In genomic region chr9:13555516-13555915, GRCh38 we compare ENCODE assay signal across 20 cellular contexts.
"Had no signal": no experiment of that assay in that cellular context is flagged by ENCODE, and none has a peak within 500 bp of the region (broad histone marks: within the 10 kb centered on the region; RNA-seq: fewer than 3 reads in every experiment).

No MANE protein-coding gene starts in this region.

- DNase-seq: activated CD4-positive, alpha-beta T cell treated with anti-CD3 and anti-CD28 coated beads, Interleukin-2, amount 50 U/mL, for 1 hour; activated CD8-positive, alpha-beta memory T cell treated with anti-CD3 and anti-CD28 coated beads, Interleukin-2, amount 50 U/mL, for 4 hours; activated naive CD4-positive, alpha-beta T cell treated with anti-CD3 and anti-CD28 coated beads for 36 hours; activated T-cell treated with anti-CD3 and anti-CD28 coated beads, Interleukin-2, amount 50 U/mL, for 4 hours; central memory CD4-positive, alpha-beta T cell; mesendoderm; naive thymus-derived CD8-positive, alpha-beta T cell; ovary; right lobe of liver; small intestine; stimulated activated CD4-positive, alpha-beta T cell treated with anti-CD3 and anti-CD28 coated beads, Interleukin-15, amount 100 ng/mL, for 24 hours; stimulated activated CD4-positive, alpha-beta T cell treated with anti-CD3 and anti-CD28 coated beads, Interleukin-4, amount 100 ng/mL, for 1 hour; stomach; T1000; testis had no signal

- H3K4me3 ChIP-seq: esophagus muscularis mucosa, ovary, right lobe of liver, stomach, testis had no signal

- H3K9me3 ChIP-seq: ovary, right lobe of liver, stomach, testis had no signal

- ATAC-seq: activated CD4-positive, CD25-positive, alpha-beta regulatory T cell treated with anti-CD3 and anti-CD28 coated beads, Interleukin-2, amount 50 U/mL, for 24 hours; activated T-cell treated with anti-CD3 and anti-CD28 coated beads, Interleukin-2, amount 50 U/mL, for 4 hours; naive thymus-derived CD8-positive, alpha-beta T cell; stimulated activated effector memory CD8-positive, alpha-beta T cell treated with anti-CD3 and anti-CD28 coated beads, Interleukin-12 subunit alpha, Interleukin-12 subunit beta, amount 100 ng/mL, for 72 hours had no signal

- H3K4me3 Mint-ChIP-seq: activated naive CD4-positive, alpha-beta T cell treated with anti-CD3 and anti-CD28 coated beads for 36 hours; activated T-cell treated with anti-CD3 and anti-CD28 coated beads, Interleukin-2, amount 50 U/mL, for 4 hours; brain; naive thymus-derived CD8-positive, alpha-beta T cell; stimulated activated effector memory CD8-positive, alpha-beta T cell treated with anti-CD3 and anti-CD28 coated beads, Interleukin-12 subunit alpha, Interleukin-12 subunit beta, amount 100 ng/mL, for 72 hours; type B pancreatic cell had no signal

- H3K4me1 Mint-ChIP-seq: naive thymus-derived CD8-positive, alpha-beta T cell; stimulated activated effector memory CD8-positive, alpha-beta T cell treated with anti-CD3 and anti-CD28 coated beads, Interleukin-12 subunit alpha, Interleukin-12 subunit beta, amount 100 ng/mL, for 72 hours had no signal

- H3K36me3 Mint-ChIP-seq: naive thymus-derived CD8-positive, alpha-beta T cell; stimulated activated effector memory CD8-positive, alpha-beta T cell treated with anti-CD3 and anti-CD28 coated beads, Interleukin-12 subunit alpha, Interleukin-12 subunit beta, amount 100 ng/mL, for 72 hours; type B pancreatic cell had no signal

- H3K27me3 Mint-ChIP-seq: brain; naive thymus-derived CD8-positive, alpha-beta T cell; type B pancreatic cell had no signal

- H3K27ac Mint-ChIP-seq: activated naive CD4-positive, alpha-beta T cell treated with anti-CD3 and anti-CD28 coated beads for 36 hours; brain; naive thymus-derived CD8-positive, alpha-beta T cell; stimulated activated effector memory CD8-positive, alpha-beta T cell treated with anti-CD3 and anti-CD28 coated beads, Interleukin-12 subunit alpha, Interleukin-12 subunit beta, amount 100 ng/mL, for 72 hours; type B pancreatic cell had no signal
